8 cellular contexts compared by ENCODE assay signal in genomic region chr2:223601932-223602676, GRCh38. TPM values are rescaled to one million over a fixed set of nuclear protein-coding genes. Genes with fewer than 3 reads are reported as not detected.
DNase-seq lines count a peak whose midpoint lies in the region; ATAC-seq and TF ChIP-seq lines count a peak whose summit lies in the region.

Gene SCG2 (minus strand): TSS chr2:223602361. CDS start chr2:223599282, 3,079 bp downstream.

- H3K27me3 ChIP-seq in gastroesophageal sphincter (peaks cover 12% of the 10 kb centered on the region), osteoblast (ENCODE audit: insufficient read depth, low read length) (no peaks in the 10 kb centered on the region)

- TF ChIP-seq POLR2A in gastroesophageal sphincter (IDR thresholded peaks at IDR 0.05): no peak

- peak within 1 kb of the TSS; percentile 49 for H2AFZ ChIP-seq in osteoblast (ENCODE audit: low read length)

- no peak for TF ChIP-seq EP300 in gastroesophageal sphincter (IDR thresholded peaks at IDR 0.05)

- ATAC-seq in GM18870 (IDR thresholded peaks at IDR 0.05; ENCODE audit: unreplicated experiment): peak; percentile 69
- ATAC-seq in HG03175 (IDR thresholded peaks at IDR 0.05; ENCODE audit: unreplicated experiment): peak; percentile 88
- ATAC-seq in gastroesophageal sphincter: peak; percentile 84

- TF ChIP-seq CTCF in gastroesophageal sphincter (IDR thresholded peaks at IDR 0.05) (peak; percentile 13 to 42 (median 20)), osteoblast (IDR thresholded peaks at IDR 0.05; ENCODE audit: extremely low read depth, low read depth, low read length) (peak; percentile 49)

- no peaks in the 10 kb centered on the region for H3K79me2 ChIP-seq in osteoblast (ENCODE audit: insufficient read depth, low read length)

- no peak within 1 kb of the TSS for H3K27ac ChIP-seq in gastroesophageal sphincter
- no peak within 1 kb of the TSS for H3K27ac ChIP-seq in osteoblast (ENCODE audit: low read depth, low read length)

- H3K4me1 ChIP-seq in gastroesophageal sphincter (no peaks in the 10 kb centered on the region), osteoblast (ENCODE audit: insufficient read depth, low read length) (peaks cover 13% of the 10 kb centered on the region)

- H3K4me2 ChIP-seq in osteoblast (ENCODE audit: insufficient read depth, low read length): peak within 1 kb of the TSS; percentile 68

- no peak within 1 kb of the TSS for H3K4me3 ChIP-seq in gastroesophageal sphincter
- H3K4me3 ChIP-seq in osteoblast (ENCODE audit: insufficient read depth, low read length): no peak within 1 kb of the TSS

- 9 to 19% methylated on average over 5 to 13 of the region's 17 CpGs for WGBS in gastroesophageal sphincter (ENCODE audit: low coverage in 1 of 2), 2 donors

- H3K36me3 ChIP-seq in gastroesophageal sphincter (no peaks in the 10 kb centered on the region), osteoblast (ENCODE audit: insufficient read depth, low read length) (no peaks in the 10 kb centered on the region)

- H4K20me1 ChIP-seq in osteoblast (ENCODE audit: insufficient read depth, low read length): no peaks in the 10 kb centered on the region

- H3K9me3 ChIP-seq in gastroesophageal sphincter (no peaks in the 10 kb centered on the region), osteoblast (ENCODE audit: low read depth, low read length) (no peaks in the 10 kb centered on the region)

- peak; percentile 90 for DNase-seq in AG20443 (ENCODE audit: low spot score)
- DNase-seq in NCI-H460 (ENCODE audit: extremely low read depth, low read depth): peak; percentile 51
- DNase-seq in activated T-cell treated with anti-CD3 and anti-CD28 coated beads, Interleukin-2, amount 50 U/mL, for 48 hours: peak; percentile 29 to 48
- peak; percentile 85 for DNase-seq in osteoblast (ENCODE audit: insufficient read length, low spot score, missing footprints)
- no peak for DNase-seq in T-helper 9 cell

RNA-seq across cellular contexts. Expression of gene SCG2, which starts in this region (rescaled TPM):
- 11.2 and 13.0 TPM in 2 replicates for total RNA-seq in NCI-H460 (2014; rRNA removed; shearing (Covaris generic))
- 48.0 and 51.0 TPM in 2 replicates for polyA plus RNA-seq in NCI-H460 (2014; cell fraction: nucleus; rRNA removed)
- total RNA-seq in gastroesophageal sphincter (1 to 10 TPM in 3 of 4 donors, under 1 TPM in 1; 0.78 to 8.4 (median 3.5) TPM), osteoblast (2.2 and 2.4 TPM in 2 replicates)
